Comparison of ENCODE assay signal across 10 cellular contexts in genomic region chr5:154164182-154164581, GRCh38.
"Had no signal": no experiment of that assay in that cellular context is flagged by ENCODE, and none has a peak within 500 bp of the region (broad histone marks: within the 10 kb centered on the region; RNA-seq: fewer than 3 reads in every experiment).

No MANE protein-coding gene starts in this region.

- DNase-seq: activated CD4-positive, alpha-beta memory T cell treated with anti-CD3 and anti-CD28 coated beads for 36 hours; activated CD4-positive, CD25-positive, alpha-beta regulatory T cell treated with anti-CD3 and anti-CD28 coated beads, Interleukin-2, amount 50 U/mL, for 72 hours; activated gamma-delta T cell; activated naive CD8-positive, alpha-beta T cell treated with anti-CD3 and anti-CD28 coated beads for 36 hours; activated T-cell treated with anti-CD3 and anti-CD28 coated beads, Interleukin-2, amount 50 U/mL, for 4 hours; anterior cingulate cortex; dorsolateral prefrontal cortex; naive thymus-derived CD4-positive, alpha-beta T cell; posterior cingulate gyrus; stomach had no signal

- H3K27ac Mint-ChIP-seq: activated CD4-positive, alpha-beta memory T cell treated with anti-CD3 and anti-CD28 coated beads for 36 hours; activated naive CD8-positive, alpha-beta T cell treated with anti-CD3 and anti-CD28 coated beads for 36 hours; naive thymus-derived CD4-positive, alpha-beta T cell had no signal

- ATAC-seq: activated T-cell treated with anti-CD3 and anti-CD28 coated beads, Interleukin-2, amount 50 U/mL, for 4 hours; naive thymus-derived CD4-positive, alpha-beta T cell had no signal

- H3K9me3 Mint-ChIP-seq: activated CD4-positive, alpha-beta memory T cell treated with anti-CD3 and anti-CD28 coated beads for 36 hours; activated naive CD8-positive, alpha-beta T cell treated with anti-CD3 and anti-CD28 coated beads for 36 hours; activated T-cell treated with anti-CD3 and anti-CD28 coated beads, Interleukin-2, amount 50 U/mL, for 4 hours; naive thymus-derived CD4-positive, alpha-beta T cell had no signal

- H3K4me3 Mint-ChIP-seq: activated CD4-positive, alpha-beta memory T cell treated with anti-CD3 and anti-CD28 coated beads for 36 hours; activated naive CD8-positive, alpha-beta T cell treated with anti-CD3 and anti-CD28 coated beads for 36 hours; activated T-cell treated with anti-CD3 and anti-CD28 coated beads, Interleukin-2, amount 50 U/mL, for 4 hours; naive thymus-derived CD4-positive, alpha-beta T cell had no signal

- H3K36me3 Mint-ChIP-seq: activated CD4-positive, alpha-beta memory T cell treated with anti-CD3 and anti-CD28 coated beads for 36 hours; activated naive CD8-positive, alpha-beta T cell treated with anti-CD3 and anti-CD28 coated beads for 36 hours; naive thymus-derived CD4-positive, alpha-beta T cell had no signal

- H3K4me1 Mint-ChIP-seq: activated naive CD8-positive, alpha-beta T cell treated with anti-CD3 and anti-CD28 coated beads for 36 hours; naive thymus-derived CD4-positive, alpha-beta T cell had no signal
